In genomic region chr19:39852882-39853281, GRCh38 we compare ENCODE assay signal across 28 cellular contexts.
"Had no signal": no experiment of that assay in that cellular context is flagged by ENCODE, and none has a peak within 500 bp of the region (broad histone marks: within the 10 kb centered on the region; RNA-seq: fewer than 3 reads in every experiment).

No MANE protein-coding gene starts in this region.

- FAIRE-seq: colon, endometrium, islet of Langerhans, keratinocyte had no signal

- H3K36me3 ChIP-seq: esophagus squamous epithelium, gastrocnemius medialis, heart right ventricle, left lung, lower lobe of right lung had no signal

- ATAC-seq: esophagus mucosa, gastrocnemius medialis, heart right ventricle, left cardiac atrium, left lung, left ventricle myocardium superior, lower lobe of right lung, mucosa of descending colon had no signal

- H3K36me3 Mint-ChIP-seq: mesothelial cell of epicardium, naive B cell had no signal

- H3K4me3 ChIP-seq: coronary artery, dorsolateral prefrontal cortex, esophagus squamous epithelium, gastrocnemius medialis, heart right ventricle, left lung, lower lobe of right lung, mucosa of descending colon had no signal

- H3K9me3 ChIP-seq: esophagus squamous epithelium, gastrocnemius medialis, heart right ventricle, left lung, lower lobe of right lung, mucosa of descending colon had no signal

- H3K4me3 Mint-ChIP-seq: mesothelial cell of epicardium, naive B cell had no signal

- H3K4me1 Mint-ChIP-seq: mesothelial cell of epicardium had no signal

- DNase-seq: dermis blood vessel endothelial cell; dorsolateral prefrontal cortex; effector CD4-positive, alpha-beta T cell; effector memory CD4-positive, alpha-beta T cell; erythroblast; esophagus squamous epithelium; foreskin fibroblast; foreskin melanocyte; gastrocnemius medialis; glutamatergic neuron; head of caudate nucleus; heart right ventricle; hippocampal formation; left cardiac atrium; left lung; left ventricle myocardium superior; lower lobe of right lung; mesenchymal stem cell; mucosa of descending colon; naive B cell had no signal

- H3K27ac ChIP-seq: coronary artery, dorsolateral prefrontal cortex, epithelial cell of prostate, esophagus squamous epithelium, gastrocnemius medialis, heart right ventricle, left lung, lower lobe of right lung had no signal

- H3K27me3 ChIP-seq: dorsolateral prefrontal cortex, esophagus squamous epithelium, gastrocnemius medialis, left lung had no signal

- H3K4me1 ChIP-seq: esophagus squamous epithelium, gastrocnemius medialis, heart right ventricle, left lung, lower lobe of right lung had no signal

- H3K27ac Mint-ChIP-seq: mesothelial cell of epicardium had no signal
